In the genomic region with DNA sequence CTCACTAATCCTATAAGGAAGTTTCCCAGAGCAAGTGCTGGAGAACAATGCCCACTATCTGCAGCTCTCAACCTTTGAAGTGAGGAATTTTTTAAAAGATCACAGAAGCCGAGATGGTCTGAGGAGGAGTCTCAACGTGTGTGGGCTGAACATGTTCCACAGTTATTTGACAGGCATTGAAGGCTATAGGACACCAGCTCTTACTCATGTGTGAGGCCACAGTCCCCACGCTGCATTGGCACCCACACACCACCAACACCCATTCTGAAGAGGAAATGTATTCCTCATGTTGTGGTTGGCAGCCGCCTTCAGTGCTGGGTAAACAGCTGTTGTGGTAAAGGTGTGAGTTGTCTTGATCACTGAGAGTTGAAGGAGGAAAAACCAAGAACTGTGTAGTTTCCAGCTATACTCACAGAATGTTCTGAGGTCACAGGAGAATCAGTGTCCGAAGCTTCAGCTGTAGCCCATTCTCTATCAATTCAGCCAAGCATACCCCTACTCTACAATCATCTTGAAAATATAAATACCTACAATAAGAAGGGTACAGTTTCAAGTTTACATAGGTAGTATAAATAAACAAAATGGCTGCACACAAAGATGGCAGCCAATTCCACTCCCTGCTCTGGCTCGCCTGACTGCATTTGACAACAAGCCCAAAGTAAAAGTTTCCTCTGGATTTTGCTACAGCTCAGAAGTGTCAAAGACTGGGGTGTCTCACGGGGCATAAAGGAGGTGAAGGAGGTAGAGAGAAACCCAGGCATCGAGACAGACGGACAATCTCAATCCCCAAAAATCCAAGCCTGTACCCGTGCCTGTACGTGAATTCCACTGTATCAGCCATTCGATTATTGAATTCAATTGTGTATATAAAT, we compare ENCODE assay signal across 8 cellular contexts. TPM values are rescaled to one million over a fixed set of nuclear protein-coding genes. Genes with fewer than 3 reads are reported as not detected.
A peak's percentile ranks its signal among the peaks of the same experiment; 100 is the strongest.
DNase-seq lines count a peak whose midpoint lies in the region; ATAC-seq and TF ChIP-seq lines count a peak whose summit lies in the region.

No MANE protein-coding gene starts in this region.

- H3K4me1 Mint-ChIP-seq in CD4-positive, alpha-beta T cell (ENCODE audit: low read depth), result peaks cover 2% of the 10 kb centered on the region

- DNase-seq in CD4-positive, alpha-beta T cell, result peak; percentile 50 to 84 (median 73)
- DNase-seq in activated gamma-delta T cell treated with Interleukin-2 at 50 U/mL for 16 hours (peak; percentile 79), smooth muscle cell (lab: John Stamatoyannopoulos, UW; ENCODE audit: unreplicated experiment) (no peak), OCI-M2 (lab: John Stamatoyannopoulos, UW; ENCODE audit: unreplicated experiment) (no peak), SHP77 (lab: John Stamatoyannopoulos, UW) (no peak), NCI-H526 (lab: John Stamatoyannopoulos, UW) (no peak)

- peaks cover 3% of the 10 kb centered on the region for H3K9me3 Mint-ChIP-seq in CD4-positive, alpha-beta T cell

- H3K27me3 ChIP-seq in CD4-positive, alpha-beta T cell (ENCODE audit: control insufficient read depth, insufficient read depth, low read length), result no peaks in the 10 kb centered on the region
- H3K27me3 ChIP-seq in Loucy (ENCODE audit: insufficient read depth, low read length, poor library complexity, severe bottlenecking) (no peaks in the 10 kb centered on the region), smooth muscle cell (ENCODE audit: low read depth) (no peaks in the 10 kb centered on the region)

- H3K9me2 ChIP-seq in Loucy (replicated peaks; ENCODE audit: low read depth, low read length), result no peaks in the 10 kb centered on the region

- ATAC-seq in CD4-positive, alpha-beta T cell (ENCODE audit: poor library complexity), result peak; percentile 94
- ATAC-seq in GM21619 (IDR thresholded peaks at IDR 0.05; ENCODE audit: unreplicated experiment), result peak; percentile 91

- CTCF ChIA-PET in CD4-positive, alpha-beta T cell (lab: Charles Lee), result interaction anchor here (1.8 to 2.3 kb wide), 4 partner anchors 19 to 37 kb away, joined by 5 to 23 read pairs (median 6); no protein-coding TSS in a partner anchor

- no peak overlapping the region for H3K4me3 Mint-ChIP-seq in CD4-positive, alpha-beta T cell

- intact Hi-C loops in CD4-positive, alpha-beta T cell (cut with DNase I, micrococcal nuclease), result loop anchor here in 1 of 2 experiments (1.0 to 2.0 kb wide), 2 partner anchors 12 to 21 kb away; partner anchors contain the start of gene CD226

- H3K9ac ChIP-seq in Loucy (ENCODE audit: low read depth, low read length, poor library complexity, severe bottlenecking) (peak overlapping the region; percentile 20), smooth muscle cell (ENCODE audit: low read depth) (no peak overlapping the region)

- peaks cover 38% of the 10 kb centered on the region for H3K36me3 Mint-ChIP-seq in CD4-positive, alpha-beta T cell (ENCODE audit: low read depth)

- no peaks in the 10 kb centered on the region for H4K20me1 ChIP-seq in Loucy (ENCODE audit: insufficient read depth, low read length, poor library complexity, severe bottlenecking)
- H4K20me1 ChIP-seq in smooth muscle cell (ENCODE audit: low read depth), result no peaks in the 10 kb centered on the region

- H2AFZ ChIP-seq in Loucy (ENCODE audit: low read length) (no peak overlapping the region), smooth muscle cell (ENCODE audit: low read depth) (no peak overlapping the region)

- H3F3A ChIP-seq in Loucy (ENCODE audit: low read depth), result no peaks in the 10 kb centered on the region
- no peaks in the 10 kb centered on the region for H3F3A ChIP-seq in smooth muscle cell (ENCODE audit: low read depth)

- H3K27me3 Mint-ChIP-seq in CD4-positive, alpha-beta T cell, result no peaks in the 10 kb centered on the region

- H3K27ac Mint-ChIP-seq in CD4-positive, alpha-beta T cell, result no peak overlapping the region

- peak overlapping the region; percentile 29 for H3K4me3 ChIP-seq in Loucy (ENCODE audit: low read length, poor library complexity, severe bottlenecking)
- no peak overlapping the region for H3K4me3 ChIP-seq in smooth muscle cell

- H3K79me2 ChIP-seq in Loucy (ENCODE audit: insufficient read depth, low read length), result no peaks in the 10 kb centered on the region
- no peaks in the 10 kb centered on the region for H3K79me2 ChIP-seq in smooth muscle cell (ENCODE audit: low read depth)

- POLR2A ChIA-PET in CD4-positive, alpha-beta T cell (lab: Charles Lee), result interaction anchor here (0.7 to 6.5 kb wide), 17 partner anchors 9 to 355 kb away, joined by 3 to 100 read pairs (median 6); partner anchors contain the start of genes CD226 and RTTN

- no peak for TF ChIP-seq CTCF in CD4-positive, alpha-beta T cell (IDR thresholded peaks at IDR 0.05)
- TF ChIP-seq CTCF in Loucy (conservative IDR thresholded peaks at IDR 0.05; ENCODE audit: low read length) (no peak), smooth muscle cell (IDR thresholded peaks at IDR 0.05; ENCODE audit: borderline replicate concordance, insufficient read depth, poor library complexity, severe bottlenecking) (no peak)

- no peaks in the 10 kb centered on the region for H3K9me3 ChIP-seq in CD4-positive, alpha-beta T cell (ENCODE audit: control insufficient read depth, low read length)
- H3K9me3 ChIP-seq in Loucy (ENCODE audit: insufficient read depth, low read depth, low read length) (no peaks in the 10 kb centered on the region), smooth muscle cell (replicated peaks; ENCODE audit: low read depth) (no peaks in the 10 kb centered on the region)

- 76% methylated on average over 12 of the region's 12 CpGs for WGBS in smooth muscle cell (ENCODE audit: low lambda C conversion rate)

- peak overlapping the region; percentile 51 for H3K27ac ChIP-seq in CD4-positive, alpha-beta T cell (ENCODE audit: low read depth, low read length)
- no peak overlapping the region for H3K27ac ChIP-seq in smooth muscle cell (ENCODE audit: low read depth)

- H3K36me3 ChIP-seq in Loucy (ENCODE audit: insufficient read depth, low read length) (no peaks in the 10 kb centered on the region), smooth muscle cell (ENCODE audit: low read depth) (no peaks in the 10 kb centered on the region)

- H3K4me2 ChIP-seq in Loucy (ENCODE audit: low read depth, low read length, poor library complexity, severe bottlenecking), result peak overlapping the region; percentile 62
- peak overlapping the region; percentile 41 for H3K4me2 ChIP-seq in smooth muscle cell

- peaks cover 27% of the 10 kb centered on the region for H3K4me1 ChIP-seq in Loucy (ENCODE audit: insufficient read depth, low read length, poor library complexity, severe bottlenecking)
- peaks cover 7% of the 10 kb centered on the region for H3K4me1 ChIP-seq in smooth muscle cell (ENCODE audit: low read depth)

RNA-seq across cellular contexts. Expression of gene CD226, which starts 12.1 kb away (rescaled TPM):
- 10 to 100 TPM; 74.0 to 74.8 TPM for total RNA-seq in CD4-positive, alpha-beta T cell
- 0.13 and 0.36 TPM in 2 replicates for total RNA-seq in smooth muscle cell
- polyA plus RNA-seq in smooth muscle cell, result 0.02 TPM in 1 of 2 replicates, not detected in the other

Comparison
In these comparisons a context has a peak if more than half of its experiments do, and no peak if none do; other contexts are left out.
1. DNase-seq: peak in CD4-positive, alpha-beta T cell (10 of 10) and activated gamma-delta T cell treated with Interleukin-2 at 50 U/mL for 16 hours (single experiment); none in smooth muscle cell (single experiment), OCI-M2 (single experiment), SHP77 (0 of 2) and NCI-H526 (0 of 2).
2. RNA of gene CD226, which starts 12.1 kb away (total RNA-seq): 74.0 to 74.8 TPM in CD4-positive, alpha-beta T cell; 0.13 to 0.36 TPM in smooth muscle cell; every median in the first group is over 10 times any median in the second.